Comparison of ENCODE assay signal across 10 cellular contexts in genomic region chr7:116776610-116777289, GRCh38.
DNase-seq lines count a peak whose midpoint lies in the region; ATAC-seq, FAIRE-seq and TF ChIP-seq lines count a peak whose summit lies in the region.
"Had no signal": no experiment of that assay in that cellular context is flagged by ENCODE, and none has a peak within 500 bp of the region (broad histone marks: within the 10 kb centered on the region; RNA-seq: fewer than 3 reads in every experiment).

No MANE protein-coding gene starts in this region.

- H3K27me3 ChIP-seq in small intestine (ENCODE audit: control insufficient read depth in 2 of 2, insufficient read depth in 2 of 2, low read length in 2 of 2): no peaks in the 10 kb centered on the region

- peaks cover 10 to 23% of the 10 kb centered on the region in 2 donors for H3K4me1 ChIP-seq in small intestine (ENCODE audit: control insufficient read depth in 2 of 2, insufficient read depth in 1 of 2, low read depth in 1 of 2, low read length in 1 of 2)

- H3K4me3 ChIP-seq in choroid plexus epithelial cell (ENCODE audit: low read depth, low read length) (no peak overlapping the region), small intestine (ENCODE audit: low read depth in 1 of 2, low read length in 2 of 2) (no peak overlapping the region)

- WGBS in small intestine, 3 donors: 31 to 63% (median 47%) methylated on average over 3 of the region's 3 CpGs

- no peak for FAIRE-seq in small intestine (lab: Jason Lieb, UNC)
- FAIRE-seq: A204.1 had no signal

- H3K9me3 ChIP-seq in small intestine (ENCODE audit: control insufficient read depth, low read depth): no peaks in the 10 kb centered on the region

- TF ChIP-seq CTCF in choroid plexus epithelial cell (conservative IDR thresholded peaks at IDR 0.05; ENCODE audit: low read depth, low read length): no peak

- H3K27ac ChIP-seq in small intestine (ENCODE audit: low read depth in 1 of 2, low read length in 1 of 2): peak overlapping the region; percentile 25 to 32

- DNase-seq in DMS 273 (lab: John Stamatoyannopoulos, UW; ENCODE audit: unreplicated experiment): peak; percentile 35
- no peak for DNase-seq in DMS 273 treated with DMSO at 0.1 percent for 48 hours (lab: John Stamatoyannopoulos, UW)
- DNase-seq in choroid plexus epithelial cell (ENCODE audit: low read depth): peak; percentile 65
- DNase-seq in small intestine: peak; percentile 93
- DNase-seq in activated effector memory CD4-positive, alpha-beta T cell treated with anti-CD3 and anti-CD28 coated beads, Interleukin-2, amount 50 U/mL, for 16 hours: no peak
- DNase-seq in RPMI8226: no peak
- DNase-seq: central memory CD4-positive, alpha-beta T cell had no signal

- no peaks in the 10 kb centered on the region for H3K36me3 ChIP-seq in small intestine (ENCODE audit: control insufficient read depth in 2 of 2, insufficient read depth in 2 of 2, low read length in 2 of 2)

- peak; percentile 78 for ATAC-seq in HG03354 (IDR thresholded peaks at IDR 0.05; ENCODE audit: poor library complexity, severe bottlenecking, unreplicated experiment)
- ATAC-seq in HG03439 (IDR thresholded peaks at IDR 0.05; ENCODE audit: unreplicated experiment): no peak

Comparison
In these comparisons a context has a peak if more than half of its experiments do, and no peak if none do; other contexts are left out.
1. DNase-seq: peak in DMS 273 (single experiment), choroid plexus epithelial cell (single experiment) and small intestine (single experiment); none in DMS 273 treated with DMSO at 0.1 percent for 48 hours (single experiment), activated effector memory CD4-positive, alpha-beta T cell treated with anti-CD3 and anti-CD28 coated beads, Interleukin-2, amount 50 U/mL, for 16 hours (single experiment) and RPMI8226 (single experiment).